Comparison of ENCODE assay signal across 11 cellular contexts in the genomic region with DNA sequence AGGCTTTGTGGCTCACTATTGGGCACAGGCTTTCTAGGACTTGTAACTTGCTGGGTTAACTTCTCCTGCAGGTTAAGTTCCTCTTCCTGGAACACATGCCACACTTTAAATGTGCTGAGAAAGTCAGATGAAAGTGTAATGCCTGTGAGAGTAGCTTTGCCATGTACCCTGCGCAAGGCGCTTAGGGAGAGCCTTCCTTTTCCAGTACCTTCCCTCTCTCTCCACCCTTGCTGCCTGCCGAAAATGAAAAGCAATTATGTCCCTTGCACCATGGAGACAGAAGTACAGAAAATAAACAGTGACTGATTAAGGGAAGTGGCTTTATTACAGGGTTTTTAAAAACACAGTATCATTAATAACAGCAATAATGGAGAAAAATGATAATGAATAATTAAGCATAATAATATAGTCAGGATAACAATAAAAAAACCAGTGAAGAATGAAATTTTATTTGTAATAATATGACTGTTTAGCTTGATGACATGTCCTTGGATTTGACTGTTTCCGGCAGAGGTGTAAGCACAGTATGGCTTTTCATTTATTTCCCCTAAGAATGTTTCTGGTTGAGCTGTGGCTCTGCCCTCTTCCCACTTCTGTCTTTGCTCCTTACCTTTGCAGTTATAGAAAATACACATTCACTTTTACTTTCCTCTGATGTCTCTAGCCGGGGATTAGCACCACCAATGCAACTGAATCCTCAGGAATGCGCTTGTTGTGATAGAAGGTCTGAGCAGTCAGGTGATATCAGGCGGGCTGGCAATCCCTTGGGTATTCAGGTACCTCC.
DNase-seq lines count a peak whose midpoint lies in the region; ATAC-seq, FAIRE-seq and TF ChIP-seq lines count a peak whose summit lies in the region.
"Had no signal": no experiment of that assay in that cellular context is flagged by ENCODE, and none has a peak within 500 bp of the region (broad histone marks: within the 10 kb centered on the region; RNA-seq: fewer than 3 reads in every experiment).

No MANE protein-coding gene starts in this region.

- H4K20me1 ChIP-seq in OCI-LY3 (ENCODE audit: insufficient read depth, low read length), result no peaks in the 10 kb centered on the region
- no peaks in the 10 kb centered on the region for H4K20me1 ChIP-seq in keratinocyte (ENCODE audit: control insufficient read depth, extremely low read depth, insufficient read depth, low read length)

- no peaks in the 10 kb centered on the region for H3K36me3 Mint-ChIP-seq in activated T-cell treated with anti-CD3 and anti-CD28 coated beads, Interleukin-2, amount 50 U/mL, for 24 hours (ENCODE audit: low read depth)
- H3K36me3 Mint-ChIP-seq: stimulated activated naive B cell treated with anti-CD40 and anti-IgM and Interleukin-4, amounts not matched to agents 10 μg/mL and 1 μg/mL and 100 μg/mL, for 72 hours had no signal

- H3K9me1 ChIP-seq in keratinocyte (ENCODE audit: control insufficient read depth, extremely low read depth, insufficient read depth, low read length), result no peaks in the 10 kb centered on the region

- H3K4me1 ChIP-seq in OCI-LY3 (ENCODE audit: low read length) (peaks cover 27% of the 10 kb centered on the region), keratinocyte (ENCODE audit: control insufficient read depth, extremely low read depth, insufficient read depth, low read length) (no peaks in the 10 kb centered on the region)

- H3K27ac ChIP-seq in OCI-LY3 (ENCODE audit: low read length) (peak overlapping the region; percentile 29), keratinocyte (ENCODE audit: control insufficient read depth, insufficient read depth, low read length) (no peak overlapping the region)

- H3K4me3 ChIP-seq in OCI-LY3 (ENCODE audit: low read length) (peak overlapping the region; percentile 60), keratinocyte (ENCODE audit: control insufficient read depth in 2 of 3, extremely low read depth in 1 of 3, insufficient read depth in 2 of 3, low read depth in 1 of 3, low read length in 3 of 3) (no peak overlapping the region)

- no peaks in the 10 kb centered on the region for H3K36me3 ChIP-seq in OCI-LY3 (replicated peaks; ENCODE audit: low read depth, low read length)
- H3K36me3 ChIP-seq in keratinocyte (ENCODE audit: control insufficient read depth in 2 of 2, extremely low read depth in 1 of 2, insufficient read depth in 2 of 2, low read length in 2 of 2), result no peaks in the 10 kb centered on the region

- ATAC-seq in HG02678 (IDR thresholded peaks at IDR 0.05; ENCODE audit: unreplicated experiment), result peak; percentile 34
- ATAC-seq: esophagus mucosa, Panc1 had no signal

- H3K4me2 ChIP-seq in OCI-LY3 (ENCODE audit: low read length) (peak overlapping the region; percentile 86), keratinocyte (ENCODE audit: control insufficient read depth, extremely low read depth, insufficient read depth, low read depth, low read length) (no peak overlapping the region)

- peak; percentile 6 for DNase-seq in DMS153 treated with DMSO at 0.1 percent for 48 hours (lab: John Stamatoyannopoulos, UW; ENCODE audit: unreplicated experiment)
- DNase-seq in keratinocyte (ENCODE audit: low read depth, low spot score), result no peak
- DNase-seq in activated T-cell treated with anti-CD3 and anti-CD28 coated beads, Interleukin-2, amount 50 U/mL, for 24 hours, result no peak
- DNase-seq in effector CD4-positive, alpha-beta T cell, result no peak
- no peak for DNase-seq in D721Med (ENCODE audit: insufficient read length, low spot score)
- no peak for DNase-seq in putamen (ENCODE audit: low spot score)
- DNase-seq: stimulated activated naive B cell treated with anti-CD40 and anti-IgM and Interleukin-4, amounts not matched to agents 10 μg/mL and 1 μg/mL and 100 μg/mL, for 72 hours had no signal

- TF ChIP-seq CTCF in OCI-LY3 (IDR thresholded peaks at IDR 0.05; ENCODE audit: low read depth, low read length) (no peak), keratinocyte (optimal IDR thresholded peaks at IDR 0.05 in 1 of 3, IDR thresholded peaks at IDR 0.05 in 1 of 3, conservative IDR thresholded peaks at IDR 0.05 in 1 of 3; ENCODE audit: extremely low read depth in 1 of 3, insufficient read depth in 2 of 3, low read length in 3 of 3) (no peak), D721Med (IDR thresholded peaks at IDR 0.05; ENCODE audit: insufficient read depth, missing control alignments) (no peak)

- H3K27ac Mint-ChIP-seq in activated T-cell treated with anti-CD3 and anti-CD28 coated beads, Interleukin-2, amount 50 U/mL, for 24 hours, result no peak overlapping the region
- H3K27ac Mint-ChIP-seq: stimulated activated naive B cell treated with anti-CD40 and anti-IgM and Interleukin-4, amounts not matched to agents 10 μg/mL and 1 μg/mL and 100 μg/mL, for 72 hours had no signal

- no peak overlapping the region; the same call in 1 of the 2 replicates for H2AFZ ChIP-seq in OCI-LY3 (ENCODE audit: low read depth, low read length)
- H2AFZ ChIP-seq in keratinocyte (ENCODE audit: control insufficient read depth, low read length), result peak overlapping the region; percentile 39

- H3K27me3 ChIP-seq in OCI-LY3 (ENCODE audit: low read depth, low read length) (no peaks in the 10 kb centered on the region), keratinocyte (ENCODE audit: control insufficient read depth, extremely low read depth, insufficient read depth, low read length) (no peaks in the 10 kb centered on the region)

- H3K79me2 ChIP-seq in OCI-LY3 (ENCODE audit: low read length) (no peaks in the 10 kb centered on the region), keratinocyte (ENCODE audit: control insufficient read depth, insufficient read depth, low read length) (no peaks in the 10 kb centered on the region)

- H3K9me3 ChIP-seq in OCI-LY3 (ENCODE audit: insufficient read depth, low read length) (no peaks in the 10 kb centered on the region), keratinocyte (ENCODE audit: control insufficient read depth, low read depth, low read length) (no peaks in the 10 kb centered on the region)

- no peak overlapping the region for H3K4me3 Mint-ChIP-seq in activated T-cell treated with anti-CD3 and anti-CD28 coated beads, Interleukin-2, amount 50 U/mL, for 24 hours
- H3K4me3 Mint-ChIP-seq: stimulated activated naive B cell treated with anti-CD40 and anti-IgM and Interleukin-4, amounts not matched to agents 10 μg/mL and 1 μg/mL and 100 μg/mL, for 72 hours had no signal

- H3K4me1 Mint-ChIP-seq in activated T-cell treated with anti-CD3 and anti-CD28 coated beads, Interleukin-2, amount 50 U/mL, for 24 hours (ENCODE audit: low read depth), result no peaks in the 10 kb centered on the region

- FAIRE-seq in keratinocyte (lab: Jason Lieb, UNC) (no peak), D721Med (lab: Jason Lieb, UNC) (no peak)

- no peak overlapping the region for H3K9ac ChIP-seq in OCI-LY3 (ENCODE audit: low read length)
- no peak overlapping the region for H3K9ac ChIP-seq in keratinocyte (ENCODE audit: control insufficient read depth, extremely low read depth, insufficient read depth, low read length)

- dilution Hi-C loops in keratinocyte (cut with MboI; ENCODE audit: extremely low pct_ligation_motif_present, low sequenced_read_pairs), result no loop called here

- peaks cover 2% of the 10 kb centered on the region for H3K9me3 Mint-ChIP-seq in activated T-cell treated with anti-CD3 and anti-CD28 coated beads, Interleukin-2, amount 50 U/mL, for 24 hours

- H3K27me3 Mint-ChIP-seq in activated T-cell treated with anti-CD3 and anti-CD28 coated beads, Interleukin-2, amount 50 U/mL, for 24 hours, result peaks cover 2% of the 10 kb centered on the region
- H3K27me3 Mint-ChIP-seq: stimulated activated naive B cell treated with anti-CD40 and anti-IgM and Interleukin-4, amounts not matched to agents 10 μg/mL and 1 μg/mL and 100 μg/mL, for 72 hours had no signal
